Comparison of ENCODE assay signal across 14 cellular contexts in the genomic region with DNA sequence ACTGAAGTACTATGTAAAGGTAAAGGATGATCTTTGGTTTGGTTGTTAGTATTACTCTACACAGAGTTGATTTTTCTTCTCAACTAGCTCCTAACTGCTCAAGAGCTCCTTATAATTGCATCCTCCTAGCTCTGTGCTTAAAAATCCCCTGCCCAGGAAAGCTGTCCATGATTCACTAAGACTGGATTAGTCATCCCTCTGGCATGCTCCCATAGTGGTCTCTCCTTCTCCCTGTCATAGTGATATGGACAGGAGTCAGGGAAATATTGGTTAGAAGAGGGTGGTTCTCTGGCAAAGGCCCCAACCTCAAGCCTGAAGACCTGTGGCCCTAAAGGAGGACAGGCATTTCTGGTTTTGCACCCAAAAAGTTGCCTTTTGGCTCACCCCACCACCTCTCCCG.
DNase-seq lines count a peak whose midpoint lies in the region; ATAC-seq and TF ChIP-seq lines count a peak whose summit lies in the region.
"Had no signal": no experiment of that assay in that cellular context is flagged by ENCODE, and none has a peak within 500 bp of the region (broad histone marks: within the 10 kb centered on the region; RNA-seq: fewer than 3 reads in every experiment).

No MANE protein-coding gene starts in this region.

- TF ChIP-seq CTCF in RWPE2 (IDR thresholded peaks at IDR 0.05; ENCODE audit: poor library complexity, severe bottlenecking) (no peak), fibroblast of mammary gland (conservative IDR thresholded peaks at IDR 0.05; ENCODE audit: control insufficient read depth, insufficient read depth, low read depth, low read length) (no peak), osteoblast (IDR thresholded peaks at IDR 0.05; ENCODE audit: extremely low read depth, low read depth, low read length) (no peak)

- H3K27ac ChIP-seq in RWPE2 (ENCODE audit: poor library complexity, severe bottlenecking) (peak overlapping the region; percentile 39), osteoblast (ENCODE audit: low read depth, low read length) (no peak overlapping the region)
- H3K27ac ChIP-seq: SK-N-MC had no signal

- H3K4me1 ChIP-seq in RWPE2 (ENCODE audit: insufficient read depth, poor library complexity, severe bottlenecking): peaks cover 8% of the 10 kb centered on the region
- peaks cover 18% of the 10 kb centered on the region for H3K4me1 ChIP-seq in osteoblast (ENCODE audit: insufficient read depth, low read length)

- H4K20me1 ChIP-seq in osteoblast (ENCODE audit: insufficient read depth, low read length): no peaks in the 10 kb centered on the region

- H3K27me3 ChIP-seq in RWPE2 (ENCODE audit: insufficient read depth, poor library complexity, severe bottlenecking) (no peaks in the 10 kb centered on the region), osteoblast (ENCODE audit: insufficient read depth, low read length) (no peaks in the 10 kb centered on the region)

- no peaks in the 10 kb centered on the region for H3K79me2 ChIP-seq in osteoblast (ENCODE audit: insufficient read depth, low read length)

- H3K4me3 ChIP-seq in RWPE2 (ENCODE audit: severe bottlenecking) (no peak overlapping the region), fibroblast of mammary gland (ENCODE audit: control insufficient read depth, low read depth, low read length) (no peak overlapping the region), osteoblast (ENCODE audit: insufficient read depth, low read length) (no peak overlapping the region)
- H3K4me3 ChIP-seq: SK-N-MC had no signal

- H3K36me3 ChIP-seq in RWPE2 (ENCODE audit: low read depth) (no peaks in the 10 kb centered on the region), osteoblast (ENCODE audit: insufficient read depth, low read length) (no peaks in the 10 kb centered on the region)

- ATAC-seq in RWPE2 (ENCODE audit: low read depth) (peak; percentile 100), GM21423 (IDR thresholded peaks at IDR 0.05; ENCODE audit: unreplicated experiment) (no peak), GM19324 (IDR thresholded peaks at IDR 0.05; ENCODE audit: low FRiP score, unreplicated experiment) (no peak)
- ATAC-seq: stimulated activated naive CD8-positive, alpha-beta T cell treated with anti-CD3 and anti-CD28 coated beads, Interleukin-15, amount 100 ng/mL, for 72 hours had no signal

- DNase-seq in GM03348 (ENCODE audit: low spot score): peak; percentile 74
- peak; percentile 66 for DNase-seq in RWPE2 (ENCODE audit: low spot score)
- DNase-seq in fibroblast of mammary gland (ENCODE audit: low read depth): peak; percentile 93
- peak; percentile 84 for DNase-seq in osteoblast (ENCODE audit: insufficient read length, low spot score, missing footprints)
- no peak for DNase-seq in hypothalamus (lab: John Stamatoyannopoulos, UW)
- no peak for DNase-seq in OCI-M1 (lab: John Stamatoyannopoulos, UW)
- DNase-seq: activated CD4-positive, alpha-beta T cell treated with anti-CD3 and anti-CD28 coated beads for 48 hours; activated effector memory CD4-positive, alpha-beta T cell treated with Interleukin-2 at 50 U/mL for 16 hours; NCI-H524 treated with DMSO at 0.1 percent for 48 hours; stimulated activated CD4-positive, alpha-beta T cell treated with anti-CD3 and anti-CD28 coated beads, Interleukin-4, amount 100 ng/mL, for 1 hour; stimulated activated naive CD8-positive, alpha-beta T cell treated with anti-CD3 and anti-CD28 coated beads, Interleukin-15, amount 100 ng/mL, for 72 hours had no signal

- peak overlapping the region; percentile 11 for H3K4me2 ChIP-seq in osteoblast (ENCODE audit: insufficient read depth, low read length)

- H2AFZ ChIP-seq in osteoblast (ENCODE audit: low read length): no peak overlapping the region

- no peaks in the 10 kb centered on the region for H3K9me3 ChIP-seq in RWPE2 (ENCODE audit: severe bottlenecking)
- no peaks in the 10 kb centered on the region for H3K9me3 ChIP-seq in osteoblast (ENCODE audit: low read depth, low read length)

Comparison
In these comparisons a context has a peak if more than half of its experiments do, and no peak if none do; other contexts are left out.
1. DNase-seq: peak in GM03348 (single experiment), RWPE2 (single experiment), fibroblast of mammary gland (single experiment) and osteoblast (single experiment); none in hypothalamus (0 of 51) and OCI-M1 (single experiment).